Comparison of ENCODE assay signal across 9 cellular contexts in the genomic region with DNA sequence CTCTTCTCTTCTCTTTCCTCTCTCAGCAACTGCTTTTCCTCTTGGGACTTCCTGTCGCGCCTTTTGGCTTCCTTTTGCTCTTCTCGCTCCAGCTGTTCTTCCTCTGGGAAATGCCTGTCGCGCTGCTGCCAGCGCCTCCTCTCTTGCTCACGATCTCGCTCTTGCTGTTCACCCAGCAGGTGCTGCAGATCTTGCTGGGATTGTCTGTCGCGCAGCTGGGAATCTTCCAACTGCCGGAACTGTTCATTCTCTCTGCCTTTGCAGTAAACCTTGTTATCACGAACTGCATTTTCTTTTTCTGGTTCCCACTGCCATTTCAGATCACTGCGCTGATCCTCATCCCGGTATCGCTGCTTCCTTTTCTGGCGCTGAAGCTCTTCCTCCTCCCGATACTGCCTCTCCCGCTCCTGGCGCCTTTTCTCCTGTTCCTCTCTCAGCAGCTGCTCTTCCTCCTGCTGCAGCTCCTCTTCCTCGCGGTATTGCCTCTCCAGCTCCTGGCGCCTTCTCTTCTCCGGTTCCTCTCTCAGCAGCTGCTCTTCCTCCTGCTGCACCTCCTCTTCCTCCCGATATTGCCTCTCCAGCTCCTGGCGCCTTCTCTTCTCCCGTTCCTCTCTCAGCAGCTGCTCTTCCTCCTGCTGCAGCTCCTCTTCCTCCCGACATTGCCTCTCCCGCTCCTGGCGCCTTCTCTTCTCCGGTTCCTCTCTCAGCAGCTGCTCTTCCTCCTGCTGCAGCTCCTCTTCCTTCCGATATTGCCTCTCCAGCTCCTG. TPM values are rescaled to one million over a fixed set of nuclear protein-coding genes. Genes with fewer than 3 reads are reported as not detected.
DNase-seq lines count a peak whose midpoint lies in the region; ATAC-seq, FAIRE-seq and TF ChIP-seq lines count a peak whose summit lies in the region.
"Had no signal": no experiment of that assay in that cellular context is flagged by ENCODE, and none has a peak within 500 bp of the region (broad histone marks: within the 10 kb centered on the region; RNA-seq: fewer than 3 reads in every experiment).

No MANE protein-coding gene starts in this region.

- no peak overlapping the region for H3K4me3 Mint-ChIP-seq in Caco-2 (ENCODE audit: unreplicated experiment)

- H3K4me1 ChIP-seq in Caco-2 = no peaks in the 10 kb centered on the region
- peaks cover 23% of the 10 kb centered on the region for H3K4me1 ChIP-seq in KMS-11 (ENCODE audit: low read depth, poor library complexity, severe bottlenecking)
- H3K4me1 ChIP-seq in endothelial cell of umbilical vein (ENCODE audit: control insufficient read depth, extremely low read depth, insufficient read depth, low read length) = peaks cover 33% of the 10 kb centered on the region

- DNase-seq in Caco-2 = peak; percentile 38 to 42
- DNase-seq in endothelial cell of umbilical vein (ENCODE audit: low read depth, low spot score) = no peak
- peak; percentile 58 for DNase-seq in retina
- no peak for DNase-seq in cerebellar nuclear complex (lab: John Stamatoyannopoulos, UW)
- DNase-seq in NCI-H2196 treated with DMSO at 0.1 percent for 48 hours (lab: John Stamatoyannopoulos, UW; ENCODE audit: unreplicated experiment) = no peak
- no peak for DNase-seq in GM03348 (ENCODE audit: low spot score)

- H3K9ac ChIP-seq in KMS-11 (peak overlapping the region; percentile 23; the same call in 1 of the 2 replicates), endothelial cell of umbilical vein (replicated peaks; ENCODE audit: extremely low read depth, insufficient read depth, low read length) (no peak overlapping the region)

- H3K27ac ChIP-seq in KMS-11 (no peak overlapping the region), endothelial cell of umbilical vein (ENCODE audit: insufficient read depth, low read depth, low read length) (no peak overlapping the region)

- BruUV-seq in Caco-2 (replicated peaks; lab: Mats Ljungman, UMichigan) (no TSS peak), endothelial cell of umbilical vein (replicated peaks; lab: Mats Ljungman, UMichigan) (no TSS peak)

- no peak for TF ChIP-seq POLR2A in endothelial cell of umbilical vein (IDR thresholded peaks at IDR 0.05; ENCODE audit: low read depth, low read length)

- H3K27ac Mint-ChIP-seq in Caco-2 (ENCODE audit: unreplicated experiment) = no peak overlapping the region

- CTCF ChIA-PET in Caco-2 (lab: Charles Lee) (no interaction called here), endothelial cell of umbilical vein (lab: Charles Lee) (interaction anchor here (1.3 to 4.6 kb wide), 5 partner anchors 22 to 350 kb away, joined by 4 to 28 read pairs (median 8); no protein-coding TSS in a partner anchor)

- H3K9me1 ChIP-seq in endothelial cell of umbilical vein (replicated peaks; ENCODE audit: control insufficient read depth, extremely low read depth, insufficient read depth, low read length) = no peaks in the 10 kb centered on the region

- dilution Hi-C loops in endothelial cell of umbilical vein (cut with MboI; ENCODE audit: extremely low pct_ligation_motif_present, low sequenced_read_pairs) = no loop called here

- peaks cover 10% of the 10 kb centered on the region for H3K4me1 Mint-ChIP-seq in Caco-2 (ENCODE audit: low read depth, unreplicated experiment)

- H4K20me1 ChIP-seq in KMS-11 (ENCODE audit: insufficient read depth) (no peaks in the 10 kb centered on the region), endothelial cell of umbilical vein (replicated peaks; ENCODE audit: control insufficient read depth, extremely low read depth, insufficient read depth, low read length) (no peaks in the 10 kb centered on the region)

- H3K4me2 ChIP-seq in KMS-11 (peak overlapping the region; percentile 94), endothelial cell of umbilical vein (ENCODE audit: insufficient read depth, low read length) (peak overlapping the region; percentile 32)

- POLR2A ChIA-PET in Caco-2 (lab: Charles Lee) = no interaction called here
- POLR2A ChIA-PET in endothelial cell of umbilical vein (lab: Charles Lee) = no interaction called here

- H3K9me3 Mint-ChIP-seq in Caco-2 (ENCODE audit: unreplicated experiment) = no peaks in the 10 kb centered on the region

- H3K9me3 ChIP-seq in Caco-2 = no peaks in the 10 kb centered on the region
- H3K9me3 ChIP-seq in endothelial cell of umbilical vein (replicated peaks; ENCODE audit: control insufficient read depth, insufficient read depth, low read length) = no peaks in the 10 kb centered on the region

- peak overlapping the region; percentile 87 for H2AFZ ChIP-seq in KMS-11 (ENCODE audit: low read depth)
- no peak overlapping the region for H2AFZ ChIP-seq in endothelial cell of umbilical vein (ENCODE audit: low read depth, low read length)

- intact Hi-C loops in Caco-2 (cut with micrococcal nuclease; ENCODE audit: unreplicated experiment) = no loop called here
- intact Hi-C loops in endothelial cell of umbilical vein (cut with micrococcal nuclease) = loop anchor here (5.0 kb wide), 1 partner anchor 57 kb away; no protein-coding TSS in a partner anchor

- H3K36me3 ChIP-seq in Caco-2 (ENCODE audit: control insufficient read depth, insufficient read depth, low read length) = no peaks in the 10 kb centered on the region
- H3K36me3 ChIP-seq in KMS-11 (ENCODE audit: insufficient read depth) = no peaks in the 10 kb centered on the region
- H3K36me3 ChIP-seq in endothelial cell of umbilical vein (ENCODE audit: control insufficient read depth in 2 of 2, extremely low read depth in 1 of 2, insufficient read depth in 2 of 2, low read length in 2 of 2) = no peaks in the 10 kb centered on the region

- ATAC-seq in HG03045 (IDR thresholded peaks at IDR 0.05; ENCODE audit: unreplicated experiment) = no peak

- TF ChIP-seq CTCF in Caco-2 (IDR thresholded peaks at IDR 0.05; ENCODE audit: insufficient read depth in 1 of 2, low read depth in 1 of 2, low read length in 1 of 2, severe bottlenecking in 1 of 2, unreplicated experiment in 1 of 2) = no peak
- no peak for TF ChIP-seq CTCF in KMS-11 (conservative IDR thresholded peaks at IDR 0.05; ENCODE audit: low read depth, low read length)
- no peak for TF ChIP-seq CTCF in endothelial cell of umbilical vein (IDR thresholded peaks at IDR 0.05; ENCODE audit: extremely low read depth in 1 of 2, insufficient read depth in 1 of 2, low read depth in 1 of 2, low read length in 2 of 2)

- H3K27me3 Mint-ChIP-seq in Caco-2 (ENCODE audit: insufficient read depth, unreplicated experiment) = peaks cover 6% of the 10 kb centered on the region

- peak overlapping the region; percentile 42 for H3K4me3 ChIP-seq in Caco-2 (ENCODE audit: low read depth, low read length)
- H3K4me3 ChIP-seq in KMS-11 (IDR thresholded peaks at IDR 0.05; ENCODE audit: insufficient read depth, low read depth, low read length) = peak overlapping the region; percentile 72
- H3K4me3 ChIP-seq in endothelial cell of umbilical vein (replicated peaks in 1 of 3; ENCODE audit: insufficient read depth in 1 of 3, low read depth in 1 of 3, low read length in 3 of 3) = no peak overlapping the region

- peaks cover 10% of the 10 kb centered on the region for H3K36me3 Mint-ChIP-seq in Caco-2 (ENCODE audit: insufficient read depth, unreplicated experiment)

- peaks cover 8% of the 10 kb centered on the region for H3K27me3 ChIP-seq in Caco-2 (replicated peaks; ENCODE audit: control insufficient read depth, insufficient read depth, low read length)
- H3K27me3 ChIP-seq in KMS-11 (ENCODE audit: insufficient read depth, low read depth) = peaks cover 23% of the 10 kb centered on the region
- H3K27me3 ChIP-seq in endothelial cell of umbilical vein (ENCODE audit: control insufficient read depth in 2 of 2, insufficient read depth in 2 of 2, low read length in 2 of 2) = peaks cover 72 to 93% of the 10 kb centered on the region in 2 experiments

- no peak for FAIRE-seq in endothelial cell of umbilical vein (lab: Jason Lieb, UNC)

- no peaks in the 10 kb centered on the region for H3K79me2 ChIP-seq in KMS-11 (ENCODE audit: insufficient read depth, low read depth)
- no peaks in the 10 kb centered on the region for H3K79me2 ChIP-seq in endothelial cell of umbilical vein (ENCODE audit: control insufficient read depth, insufficient read depth, low read length)

TF ChIP-seq in endothelial cell of umbilical vein, 7 proteins besides CTCF, POLR2A, EP300 and RAD21 (continues in another document):
- TF ChIP-seq POLR2AphosphoS5 (IDR thresholded peaks at IDR 0.05; ENCODE audit: insufficient read depth, low read depth, low read length) (no peak), JUN (IDR thresholded peaks at IDR 0.05; ENCODE audit: borderline replicate concordance, insufficient read depth, insufficient read length, low read depth) (no peak), GATA2 (IDR thresholded peaks at IDR 0.05; ENCODE audit: insufficient read depth, insufficient read length, low read depth, low read length) (no peak), EZH2 (IDR thresholded peaks at IDR 0.05; ENCODE audit: borderline replicate concordance, low read depth, low read length, severe bottlenecking) (peak; percentile 26)

RNA-seq across cellular contexts. Expression of a gene that starts 5.8 kb away (rescaled TPM):
- 0.39 and 0.54 TPM in 2 replicates for total RNA-seq in Caco-2 (2022)
- not detected in 2 replicates for total RNA-seq in endothelial cell of umbilical vein
- not detected in 2 replicates for polyA plus RNA-seq in endothelial cell of umbilical vein
- polyA plus RNA-seq in endothelial cell of umbilical vein (2011; cell fraction: cytosol; rRNA removed) = not detected in 2 replicates
- 0.03 and 0.04 TPM in 2 replicates for polyA plus RNA-seq in endothelial cell of umbilical vein (2011; cell fraction: nucleus; rRNA removed)
- polyA plus RNA-seq in endothelial cell of umbilical vein (2012) = not detected in 2 replicates
- polyA minus RNA-seq in endothelial cell of umbilical vein = not detected in 2 replicates
- polyA minus RNA-seq in endothelial cell of umbilical vein (2011; cell fraction: cytosol; rRNA and poly(A)+ RNA removed) = not detected
- polyA minus RNA-seq in endothelial cell of umbilical vein (2011; cell fraction: nucleus; rRNA and poly(A)+ RNA removed) = not detected in 2 replicates
- total RNA-seq: mononuclear cell had no signal

RNA-seq across cellular contexts. Expression of a gene that starts 20.6 kb away (rescaled TPM):
- total RNA-seq in Caco-2 (2022) (not detected in 2 replicates), endothelial cell of umbilical vein (not detected in 2 replicates)
- polyA plus RNA-seq in endothelial cell of umbilical vein = not detected in 2 replicates
- polyA plus RNA-seq in endothelial cell of umbilical vein (2011; cell fraction: cytosol; rRNA removed) = not detected in 2 replicates
- not detected in 2 replicates for polyA plus RNA-seq in endothelial cell of umbilical vein (2011; cell fraction: nucleus; rRNA removed)
- not detected in 2 replicates for polyA plus RNA-seq in endothelial cell of umbilical vein (2012)
- not detected in 2 replicates for polyA minus RNA-seq in endothelial cell of umbilical vein
- not detected for polyA minus RNA-seq in endothelial cell of umbilical vein (2011; cell fraction: cytosol; rRNA and poly(A)+ RNA removed)
- not detected in 2 replicates for polyA minus RNA-seq in endothelial cell of umbilical vein (2011; cell fraction: nucleus; rRNA and poly(A)+ RNA removed)
- total RNA-seq: mononuclear cell had no signal

RNA-seq across cellular contexts. Expression of a gene that starts 49.6 kb away (rescaled TPM):
- total RNA-seq in Caco-2 (2022) = not detected in 2 replicates
- total RNA-seq in endothelial cell of umbilical vein = not detected in 2 replicates
- not detected in 2 replicates for polyA plus RNA-seq in endothelial cell of umbilical vein
- not detected in 2 replicates for polyA plus RNA-seq in endothelial cell of umbilical vein (2011; cell fraction: cytosol; rRNA removed)
- not detected in 2 replicates for polyA plus RNA-seq in endothelial cell of umbilical vein (2011; cell fraction: nucleus; rRNA removed)
- polyA plus RNA-seq in endothelial cell of umbilical vein (2012) = not detected in 2 replicates
- not detected in 2 replicates for polyA minus RNA-seq in endothelial cell of umbilical vein
- polyA minus RNA-seq in endothelial cell of umbilical vein (2011; cell fraction: cytosol; rRNA and poly(A)+ RNA removed) = not detected
- polyA minus RNA-seq in endothelial cell of umbilical vein (2011; cell fraction: nucleus; rRNA and poly(A)+ RNA removed) = not detected in 2 replicates
- total RNA-seq: mononuclear cell had no signal

Comparison
In these comparisons a context has a peak if more than half of its experiments do, and no peak if none do; other contexts are left out.
1. DNase-seq: peak in Caco-2 (2 of 2) and retina (single experiment); none in endothelial cell of umbilical vein (single experiment), cerebellar nuclear complex (0 of 2), NCI-H2196 treated with DMSO at 0.1 percent for 48 hours (single experiment) and GM03348 (single experiment).
2. H3K4me3 ChIP-seq: peak in Caco-2 (single experiment) and KMS-11 (single experiment); none in endothelial cell of umbilical vein (0 of 3).